ENCODE assay signal across 2 cellular contexts in the genomic region with DNA sequence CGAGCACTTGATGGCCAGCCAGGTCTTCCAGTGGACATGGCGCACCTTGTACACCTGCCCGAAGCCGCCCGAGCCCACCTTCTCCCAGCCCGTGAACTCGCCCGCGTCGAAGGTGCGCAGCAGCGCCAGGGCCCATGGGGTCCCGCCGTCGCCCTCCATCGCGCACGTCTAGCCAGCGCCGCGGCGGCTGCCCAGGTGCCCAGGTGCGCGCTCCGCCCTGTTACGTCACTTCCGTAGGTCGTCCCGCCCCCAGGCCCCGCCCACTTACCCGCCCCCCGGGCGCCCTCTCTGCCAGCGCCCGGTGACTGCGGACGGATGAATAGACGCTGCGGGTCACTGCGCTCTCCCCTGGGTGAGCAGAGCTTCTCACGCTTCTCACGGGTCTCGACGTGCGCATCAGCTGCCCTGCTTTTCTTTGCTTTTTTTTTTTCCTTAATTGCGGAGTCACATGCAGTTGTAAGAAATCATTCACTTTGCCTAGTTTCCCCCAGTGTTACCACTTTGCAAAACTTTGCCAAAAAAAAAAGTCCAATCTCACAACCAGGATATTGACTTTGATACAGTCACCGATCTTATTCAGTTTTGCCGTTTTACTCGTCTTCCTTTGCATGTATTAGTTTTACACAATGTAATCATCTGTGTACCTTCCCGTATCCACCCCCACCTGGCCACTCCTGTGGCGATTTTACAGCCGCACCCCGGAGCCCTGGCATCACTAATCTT.
TF ChIP-seq lines count a peak whose summit lies in the region.

TSS of gene RIPK4 (minus strand) at position 170 of the 723 bp plus-strand sequence. CDS start at position 159, 11 bp downstream.

TF ChIP-seq in IMR-90, 13 proteins besides CTCF, POLR2A, EP300 and RAD21:
- TF ChIP-seq CEBPB (IDR thresholded peaks at IDR 0.05; ENCODE audit: low read depth, low read length) (no peak), MAZ (IDR thresholded peaks at IDR 0.05; ENCODE audit: borderline replicate concordance, low read depth, low read length) (no peak), RFX5 (IDR thresholded peaks at IDR 0.05; ENCODE audit: low read depth, low read length) (no peak), CHD1 (IDR thresholded peaks at IDR 0.05; ENCODE audit: low read depth, low read length) (no peak), NFE2L2 (IDR thresholded peaks at IDR 0.05; ENCODE audit: low read depth, low read length) (no peak), MAFK (IDR thresholded peaks at IDR 0.05; ENCODE audit: low read depth, low read length) (no peak), MXI1 (IDR thresholded peaks at IDR 0.05; ENCODE audit: borderline replicate concordance, low read depth, low read length) (no peak), FOS (IDR thresholded peaks at IDR 0.05; ENCODE audit: low read depth, low read length) (no peak), SMC3 (IDR thresholded peaks at IDR 0.05; ENCODE audit: low read depth, low read length) (no peak), RCOR1 (IDR thresholded peaks at IDR 0.05; ENCODE audit: insufficient replicate concordance, low read length) (no peak), BHLHE40 (IDR thresholded peaks at IDR 0.05; ENCODE audit: low read depth, low read length) (no peak)
- TF ChIP-seq, protein P1, sequence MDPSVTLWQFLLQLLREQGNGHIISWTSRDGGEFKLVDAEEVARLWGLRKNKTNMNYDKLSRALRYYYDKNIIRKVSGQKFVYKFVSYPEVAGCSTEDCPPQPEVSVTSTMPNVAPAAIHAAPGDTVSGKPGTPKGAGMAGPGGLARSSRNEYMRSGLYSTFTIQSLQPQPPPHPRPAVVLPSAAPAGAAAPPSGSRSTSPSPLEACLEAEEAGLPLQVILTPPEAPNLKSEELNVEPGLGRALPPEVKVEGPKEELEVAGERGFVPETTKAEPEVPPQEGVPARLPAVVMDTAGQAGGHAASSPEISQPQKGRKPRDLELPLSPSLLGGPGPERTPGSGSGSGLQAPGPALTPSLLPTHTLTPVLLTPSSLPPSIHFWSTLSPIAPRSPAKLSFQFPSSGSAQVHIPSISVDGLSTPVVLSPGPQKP (IDR thresholded peaks at IDR 0.05; ENCODE audit: borderline replicate concordance, low read depth, low read length): no peak
- TF ChIP-seq, protein P2, sequence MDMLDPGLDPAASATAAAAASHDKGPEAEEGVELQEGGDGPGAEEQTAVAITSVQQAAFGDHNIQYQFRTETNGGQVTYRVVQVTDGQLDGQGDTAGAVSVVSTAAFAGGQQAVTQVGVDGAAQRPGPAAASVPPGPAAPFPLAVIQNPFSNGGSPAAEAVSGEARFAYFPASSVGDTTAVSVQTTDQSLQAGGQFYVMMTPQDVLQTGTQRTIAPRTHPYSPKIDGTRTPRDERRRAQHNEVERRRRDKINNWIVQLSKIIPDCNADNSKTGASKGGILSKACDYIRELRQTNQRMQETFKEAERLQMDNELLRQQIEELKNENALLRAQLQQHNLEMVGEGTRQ (IDR thresholded peaks at IDR 0.05; ENCODE audit: low read depth, low read length): no peak

TF ChIP-seq in GM12878, 131 proteins besides CTCF, POLR2A, EP300 and RAD21:
- peak; percentile 34 to 53; a peak in 2 of 4 replicates for TF ChIP-seq BHLHE40 (IDR thresholded peaks at IDR 0.05; ENCODE audit: borderline replicate concordance in 1 of 2, low read depth in 2 of 2, low read length in 1 of 2)
- TF ChIP-seq SREBF1 (IDR thresholded peaks at IDR 0.05; ENCODE audit: low read length): no peak
- no peak for TF ChIP-seq NFIC (IDR thresholded peaks at IDR 0.05; ENCODE audit: low read depth, low read length)
- TF ChIP-seq, protein P3, sequence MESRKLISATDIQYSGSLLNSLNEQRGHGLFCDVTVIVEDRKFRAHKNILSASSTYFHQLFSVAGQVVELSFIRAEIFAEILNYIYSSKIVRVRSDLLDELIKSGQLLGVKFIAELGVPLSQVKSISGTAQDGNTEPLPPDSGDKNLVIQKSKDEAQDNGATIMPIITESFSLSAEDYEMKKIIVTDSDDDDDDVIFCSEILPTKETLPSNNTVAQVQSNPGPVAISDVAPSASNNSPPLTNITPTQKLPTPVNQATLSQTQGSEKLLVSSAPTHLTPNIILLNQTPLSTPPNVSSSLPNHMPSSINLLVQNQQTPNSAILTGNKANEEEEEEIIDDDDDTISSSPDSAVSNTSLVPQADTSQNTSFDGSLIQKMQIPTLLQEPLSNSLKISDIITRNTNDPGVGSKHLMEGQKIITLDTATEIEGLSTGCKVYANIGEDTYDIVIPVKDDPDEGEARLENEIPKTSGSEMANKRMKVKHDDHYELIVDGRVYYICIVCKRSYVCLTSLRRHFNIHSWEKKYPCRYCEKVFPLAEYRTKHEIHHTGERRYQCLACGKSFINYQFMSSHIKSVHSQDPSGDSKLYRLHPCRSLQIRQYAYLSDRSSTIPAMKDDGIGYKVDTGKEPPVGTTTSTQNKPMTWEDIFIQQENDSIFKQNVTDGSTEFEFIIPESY (IDR thresholded peaks at IDR 0.05): no peak
- no peak for TF ChIP-seq TAF1 (IDR thresholded peaks at IDR 0.05; ENCODE audit: borderline replicate concordance, low read depth, low read length)
- TF ChIP-seq ZNF274 (IDR thresholded peaks at IDR 0.05; ENCODE audit: insufficient read depth, insufficient read length): no peak
- TF ChIP-seq ZNF384 (IDR thresholded peaks at IDR 0.05; ENCODE audit: borderline replicate concordance, low read depth, low read length): peak; percentile 43; the same call in 1 of the 2 replicates
- TF ChIP-seq BCL3 (IDR thresholded peaks at IDR 0.05; ENCODE audit: borderline replicate concordance, insufficient read depth, low read depth, low read length, poor library complexity, severe bottlenecking): no peak
- TF ChIP-seq CHD1 (IDR thresholded peaks at IDR 0.05; ENCODE audit: low read depth, low read length): no peak
- no peak for TF ChIP-seq KLF5 (IDR thresholded peaks at IDR 0.05; ENCODE audit: partially characterized antibody)
TF ChIP-seq in GM12878: peak in this region for 2.
